11 cellular contexts compared by ENCODE assay signal in the genomic region with DNA sequence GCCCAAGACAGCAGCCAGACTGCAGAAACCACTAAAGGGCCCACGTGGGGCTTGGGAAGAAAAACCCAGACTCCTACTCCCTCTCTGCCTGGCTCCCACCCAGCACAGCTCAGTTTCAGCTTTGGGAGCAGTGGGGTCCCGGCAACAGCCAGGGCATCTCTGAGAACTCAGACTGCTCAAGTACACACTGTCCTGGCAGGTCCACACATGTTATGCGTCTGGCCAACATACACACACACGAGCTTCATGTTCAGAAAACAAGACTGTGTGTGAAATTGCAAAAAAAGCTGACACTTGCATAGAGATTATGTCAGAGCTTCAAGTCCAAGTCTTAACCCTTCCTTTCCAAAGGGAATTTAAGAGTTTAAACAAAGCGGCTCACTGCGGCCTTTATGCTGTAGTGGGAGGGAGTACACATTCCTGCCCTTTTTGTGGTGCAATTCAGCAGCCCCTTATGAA.
A peak's percentile ranks its signal among the peaks of the same experiment; 100 is the strongest.
DNase-seq lines count a peak whose midpoint lies in the region; ATAC-seq and TF ChIP-seq lines count a peak whose summit lies in the region.
"Had no signal": no experiment of that assay in that cellular context is flagged by ENCODE, and none has a peak within 500 bp of the region (broad histone marks: within the 10 kb centered on the region; RNA-seq: fewer than 3 reads in every experiment).

No MANE protein-coding gene starts in this region.

- peaks cover 25% of the 10 kb centered on the region for H3K4me1 ChIP-seq in mammary epithelial cell (ENCODE audit: insufficient read depth, low read length)
- H3K4me1 ChIP-seq in heart right ventricle, result peaks cover 0 to 30% (median 24%) of the 10 kb centered on the region in 9 donors
- H3K4me1 ChIP-seq in uterus, result peaks cover 0 to 6% of the 10 kb centered on the region in 2 donors

- no peak overlapping the region for H3K4me3 ChIP-seq in mammary epithelial cell (replicated peaks in 1 of 3; ENCODE audit: insufficient read depth in 1 of 3, low read depth in 2 of 3, low read length in 3 of 3)
- H3K4me3 ChIP-seq in heart right ventricle, result no peak overlapping the region
- no peak overlapping the region for H3K4me3 ChIP-seq in uterus

- H3K4me3 Mint-ChIP-seq in stimulated activated naive CD8-positive, alpha-beta T cell treated with anti-CD3 and anti-CD28 coated beads, Interleukin-15, amount 100 ng/mL, for 72 hours, result no peak overlapping the region
- H3K4me3 Mint-ChIP-seq: activated CD4-positive, alpha-beta T cell treated with anti-CD3 and anti-CD28 coated beads, Interleukin-2, amount 10 ng/mL, durations not matched to agents 24 days and 14 days; activated naive CD8-positive, alpha-beta T cell had no signal

- TF ChIP-seq CTCF in mammary epithelial cell (conservative IDR thresholded peaks at IDR 0.05 in 1 of 2, IDR thresholded peaks at IDR 0.05 in 1 of 2; ENCODE audit: extremely low read depth in 1 of 2, insufficient read depth in 1 of 2, low read depth in 1 of 2, low read length in 2 of 2) (no peak), heart right ventricle (IDR thresholded peaks at IDR 0.05) (no peak), uterus (IDR thresholded peaks at IDR 0.05) (peak in 1 of 4 experiments; percentile 2)

- H3K27me3 Mint-ChIP-seq in stimulated activated naive CD8-positive, alpha-beta T cell treated with anti-CD3 and anti-CD28 coated beads, Interleukin-15, amount 100 ng/mL, for 72 hours, result peaks cover 13% of the 10 kb centered on the region
- H3K27me3 Mint-ChIP-seq: activated naive CD8-positive, alpha-beta T cell had no signal

- no peaks in the 10 kb centered on the region for H3K79me2 ChIP-seq in mammary epithelial cell (ENCODE audit: insufficient read depth, low read length)

- H3K4me1 Mint-ChIP-seq in stimulated activated naive CD8-positive, alpha-beta T cell treated with anti-CD3 and anti-CD28 coated beads, Interleukin-15, amount 100 ng/mL, for 72 hours, result peaks cover 17% of the 10 kb centered on the region

- H3K4me2 ChIP-seq in mammary epithelial cell (ENCODE audit: insufficient read depth, low read depth, low read length), result no peak overlapping the region

- dilution Hi-C loops in mammary epithelial cell (cut with HindIII; ENCODE audit: low sequenced_read_pairs), result no loop called here

- no peak for TF ChIP-seq POLR2A in uterus (IDR thresholded peaks at IDR 0.05)

- intact Hi-C loops in mammary epithelial cell (cut with micrococcal nuclease), result no loop called here
- intact Hi-C loops in heart right ventricle (cut with DNase I), result no loop called here
- intact Hi-C loops in uterus (cut with DNase I; ENCODE audit: low total_unique reads), result no loop called here

- no peaks in the 10 kb centered on the region for H3K9me3 ChIP-seq in mammary epithelial cell (replicated peaks; ENCODE audit: insufficient read depth, low read length)
- H3K9me3 ChIP-seq in heart right ventricle, result no peaks in the 10 kb centered on the region
- H3K9me3 ChIP-seq in uterus, result no peaks in the 10 kb centered on the region

- H3K27me3 ChIP-seq in mammary epithelial cell (ENCODE audit: insufficient read depth, low read length) (no peaks in the 10 kb centered on the region), heart right ventricle (no peaks in the 10 kb centered on the region), uterus (no peaks in the 10 kb centered on the region)

- no peaks in the 10 kb centered on the region for H4K20me1 ChIP-seq in mammary epithelial cell (ENCODE audit: insufficient read depth, low read length)

- WGBS in mammary epithelial cell (ENCODE audit: low coverage, missing lambda C conversion rate), result 25% methylated on average over 5 of the region's 6 CpGs
- 63 to 64% methylated on average over 6 of the region's 6 CpGs for WGBS in heart right ventricle, 2 donors

- no peak overlapping the region for H3K27ac ChIP-seq in mammary epithelial cell (ENCODE audit: insufficient read depth, low read depth, low read length)
- H3K27ac ChIP-seq in heart right ventricle, result peak overlapping the region in 9 of 10 donors; percentile 23 to 87 (median 62)
- peak overlapping the region; percentile 64 to 80 for H3K27ac ChIP-seq in uterus

- H3K9ac ChIP-seq in mammary epithelial cell (ENCODE audit: insufficient read depth, low read length), result no peak overlapping the region

- H3K36me3 ChIP-seq in mammary epithelial cell (ENCODE audit: insufficient read depth, low read length), result peaks cover 15% of the 10 kb centered on the region
- H3K36me3 ChIP-seq in heart right ventricle, result peaks cover 0 to 97% (median 30%) of the 10 kb centered on the region in 9 donors
- no peaks in the 10 kb centered on the region for H3K36me3 ChIP-seq in uterus

- no TSS peak for BruUV-seq in mammary epithelial cell (replicated peaks; lab: Mats Ljungman, UMichigan)

- no peaks in the 10 kb centered on the region for H3K9me3 Mint-ChIP-seq in stimulated activated naive CD8-positive, alpha-beta T cell treated with anti-CD3 and anti-CD28 coated beads, Interleukin-15, amount 100 ng/mL, for 72 hours
- H3K9me3 Mint-ChIP-seq: activated CD4-positive, alpha-beta T cell treated with anti-CD3 and anti-CD28 coated beads, Interleukin-2, amount 10 ng/mL, durations not matched to agents 24 days and 14 days had no signal

- CTCF ChIA-PET in mammary epithelial cell (lab: Charles Lee; ENCODE audit: low non-redundant PET), result interaction anchor here (0.6 kb wide), 1 partner anchor 25 kb away, joined by 4 read pairs; no protein-coding TSS in a partner anchor

- DNase-seq in mammary epithelial cell (peak; percentile 37), heart right ventricle (peak; percentile 54 to 63), non-pigmented ciliary epithelial cell (ENCODE audit: low read depth) (peak; percentile 6), uterus (peak; percentile 91), NCI-H226 (no peak)
- DNase-seq in stimulated activated naive CD8-positive, alpha-beta T cell treated with anti-CD3 and anti-CD28 coated beads, Interleukin-15, amount 100 ng/mL, for 72 hours, result no peak
- DNase-seq: activated CD4-positive, alpha-beta T cell treated with anti-CD3 and anti-CD28 coated beads, Interleukin-2, amount 10 ng/mL, durations not matched to agents 24 days and 14 days; glutamatergic neuron; NCI-H2107 had no signal

- ATAC-seq in heart right ventricle, result peak; percentile 57 to 88 (median 82)
- ATAC-seq in stimulated activated naive CD8-positive, alpha-beta T cell treated with anti-CD3 and anti-CD28 coated beads, Interleukin-15, amount 100 ng/mL, for 72 hours, result no peak
- no peak for ATAC-seq in HG03571 (IDR thresholded peaks at IDR 0.05; ENCODE audit: unreplicated experiment)

- in situ Hi-C loops in mammary epithelial cell (cut with MboI; ENCODE audit: low sequenced_read_pairs in 2 of 2), result no loop called here

- no peak overlapping the region for H3K27ac Mint-ChIP-seq in stimulated activated naive CD8-positive, alpha-beta T cell treated with anti-CD3 and anti-CD28 coated beads, Interleukin-15, amount 100 ng/mL, for 72 hours
- H3K27ac Mint-ChIP-seq: activated CD4-positive, alpha-beta T cell treated with anti-CD3 and anti-CD28 coated beads, Interleukin-2, amount 10 ng/mL, durations not matched to agents 24 days and 14 days; activated naive CD8-positive, alpha-beta T cell had no signal

- no peak overlapping the region for H2AFZ ChIP-seq in mammary epithelial cell (ENCODE audit: low read depth, low read length)

Comparison
In these comparisons a context has a peak if more than half of its experiments do, and no peak if none do; other contexts are left out.
1. DNase-seq: peak in mammary epithelial cell (single experiment), heart right ventricle (2 of 2), non-pigmented ciliary epithelial cell (single experiment) and uterus (2 of 2); none in stimulated activated naive CD8-positive, alpha-beta T cell treated with anti-CD3 and anti-CD28 coated beads, Interleukin-15, amount 100 ng/mL, for 72 hours (0 of 2) and NCI-H226 (single experiment).
2. ATAC-seq: peak in heart right ventricle (8 of 8); none in stimulated activated naive CD8-positive, alpha-beta T cell treated with anti-CD3 and anti-CD28 coated beads, Interleukin-15, amount 100 ng/mL, for 72 hours (single experiment) and HG03571 (single experiment).